10 cellular contexts compared by ENCODE assay signal in genomic region chr6:35668096-35668495, GRCh38. TPM values are rescaled to one million over a fixed set of nuclear protein-coding genes. Genes with fewer than 3 reads are reported as not detected.
DNase-seq lines count a peak whose midpoint lies in the region; ATAC-seq, FAIRE-seq and TF ChIP-seq lines count a peak whose summit lies in the region.
"Had no signal": no experiment of that assay in that cellular context is flagged by ENCODE, and none has a peak within 500 bp of the region (broad histone marks: within the 10 kb centered on the region; RNA-seq: fewer than 3 reads in every experiment).

No MANE protein-coding gene starts in this region.

- peak overlapping the region in 4 of 10 experiments; percentile 21 to 42 (median 36); a peak in 7 of 20 replicates for H3K4me3 ChIP-seq in BLaER1 treated with 17β-estradiol and CSF1 and Interleukin-3, amounts not matched to agents 10 nM and 100 nM
- H3K4me3 ChIP-seq in GM12878 = peak overlapping the region; percentile 58

- no peaks in the 10 kb centered on the region for H3K27me3 ChIP-seq in BLaER1 treated with 17β-estradiol and CSF1 and Interleukin-3, amounts not matched to agents 10 nM and 100 nM
- H3K27me3 ChIP-seq in GM12878 (replicated peaks in 1 of 2; ENCODE audit: control insufficient read depth in 2 of 2, insufficient read depth in 2 of 2, low read length in 1 of 2) = no peaks in the 10 kb centered on the region
- H3K27me3 ChIP-seq: stomach had no signal

- in situ Hi-C loops in GM12878 (cut with MboI) = no loop called here

- peaks cover 0 to 15% (median 0%) of the 10 kb centered on the region in 11 experiments; a peak in 7 of 22 replicates for H4K20me1 ChIP-seq in BLaER1 treated with 17β-estradiol and CSF1 and Interleukin-3, amounts not matched to agents 10 nM and 100 nM
- H4K20me1 ChIP-seq in GM12878 (ENCODE audit: control insufficient read depth, insufficient read depth) = no peaks in the 10 kb centered on the region

- SMC1A ChIA-PET in GM12878 (lab: Charles Lee; ENCODE audit: uncharacterized antibody, unreplicated experiment) = interaction anchor here (1.2 to 4.9 kb wide), 9 partner anchors 13 to 77 kb away, joined by 3 to 69 read pairs (median 8); partner anchors contain the start of gene ARMC12

- no peaks in the 10 kb centered on the region for H3K9me3 Mint-ChIP-seq in HFFc6
- H3K9me3 Mint-ChIP-seq in natural killer cell = no peaks in the 10 kb centered on the region

- RAD21 ChIA-PET in GM12878 (lab: Charles Lee; ENCODE audit: unreplicated experiment) = interaction anchor here (1.8 to 3.0 kb wide), 6 partner anchors 10 to 64 kb away, joined by 5 to 22 read pairs (median 11); no protein-coding TSS in a partner anchor

- TF ChIP-seq POLR2A in GM12878 (IDR thresholded peaks at IDR 0.05; ENCODE audit: low read depth, low read length) = no peak

- TF ChIP-seq CTCF in HFFc6 (IDR thresholded peaks at IDR 0.05) (no peak), GM12878 (IDR thresholded peaks at IDR 0.05 in 2 of 3, conservative IDR thresholded peaks at IDR 0.05 in 1 of 3; ENCODE audit: control insufficient read depth in 2 of 3, extremely low read depth in 1 of 3, insufficient read depth in 1 of 3, low read depth in 3 of 3, low read length in 3 of 3) (no peak), natural killer cell (IDR thresholded peaks at IDR 0.05) (no peak)

- H3K27ac ChIP-seq in BLaER1 treated with 17β-estradiol and CSF1 and Interleukin-3, amounts not matched to agents 10 nM and 100 nM = peak overlapping the region; percentile 68 to 86 (median 83)
- peak overlapping the region; percentile 89 for H3K27ac ChIP-seq in GM12878 (ENCODE audit: control insufficient read depth, insufficient read depth)

- H2AFZ ChIP-seq in GM12878 (ENCODE audit: control insufficient read depth, low read depth, low read length) = peak overlapping the region; percentile 50

- H3K36me3 ChIP-seq in BLaER1 treated with 17β-estradiol and CSF1 and Interleukin-3, amounts not matched to agents 10 nM and 100 nM = peaks cover 0 to 16% (median 0%) of the 10 kb centered on the region in 11 experiments; a peak in 4 of 22 replicates
- no peaks in the 10 kb centered on the region; a peak in 1 of 4 replicates for H3K36me3 ChIP-seq in GM12878 (ENCODE audit: control insufficient read depth in 2 of 2, insufficient read depth in 2 of 2, low read length in 1 of 2)

- ATAC-seq in GM12878 (no peak), natural killer cell (no peak)

- peaks cover 25% of the 10 kb centered on the region for H3K4me1 Mint-ChIP-seq in HFFc6 (ENCODE audit: low read depth)
- peaks cover 21 to 28% of the 10 kb centered on the region in 2 donors for H3K4me1 Mint-ChIP-seq in natural killer cell

- peak overlapping the region; percentile 61 to 99 (median 83) for H3K4me2 ChIP-seq in BLaER1 treated with 17β-estradiol and CSF1 and Interleukin-3, amounts not matched to agents 10 nM and 100 nM
- peak overlapping the region; percentile 87 for H3K4me2 ChIP-seq in GM12878 (ENCODE audit: control insufficient read depth, insufficient read depth)

- CTCF ChIA-PET in GM12878 (lab: Yijun Ruan, JAX) = interaction anchor here (0.6 to 8.6 kb wide), 6 partner anchors 9 to 76 kb away, joined by 3 to 54 read pairs (median 10); partner anchors contain the start of gene ARMC12

- no peak for TF ChIP-seq RAD21 in GM12878 (IDR thresholded peaks at IDR 0.05; ENCODE audit: insufficient read depth, low read depth, low read length)

- H3K27me3 Mint-ChIP-seq in HFFc6 (ENCODE audit: insufficient read depth) (no peaks in the 10 kb centered on the region), natural killer cell (ENCODE audit: low read depth in 2 of 2) (no peaks in the 10 kb centered on the region)

- 65% methylated on average over 2 of the region's 2 CpGs for WGBS in GM12878 (ENCODE audit: insufficient coverage, insufficient replicate concordance, low lambda C conversion rate, missing lambda C conversion rate)

- no peak for FAIRE-seq in GM12878 (lab: Jason Lieb, UNC)

- H3K4me3 Mint-ChIP-seq in HFFc6 (peak overlapping the region; percentile 83; the same call in 1 of the 2 replicates), natural killer cell (peak overlapping the region; percentile 69)

- DNase-seq in HFFc6 (no peak), GM12878 (ENCODE audit: low read depth, low spot score) (no peak), natural killer cell (no peak), NCI-H69 (lab: John Stamatoyannopoulos, UW) (no peak), nucleus accumbens (lab: John Stamatoyannopoulos, UW) (no peak), NCI-H82 (lab: John Stamatoyannopoulos, UW) (no peak), SIG-M5 (lab: John Stamatoyannopoulos, UW) (no peak)
- DNase-seq: NCI-H1092, stomach had no signal

- H3K9me3 ChIP-seq in BLaER1 treated with 17β-estradiol and CSF1 and Interleukin-3, amounts not matched to agents 10 nM and 100 nM (replicated peaks in 1 of 11) = peaks cover 0 to 6% (median 0%) of the 10 kb centered on the region in 11 experiments; a peak in 2 of 22 replicates
- H3K9me3 ChIP-seq in GM12878 (replicated peaks; ENCODE audit: control insufficient read depth, insufficient read depth, low read length) = no peaks in the 10 kb centered on the region
- H3K9me3 ChIP-seq: stomach had no signal

- POLR2A ChIA-PET in GM12878 (lab: Charles Lee) = interaction anchor here (1.1 to 4.7 kb wide), 3 partner anchors 13 to 66 kb away, joined by 3 to 40 read pairs (median 4); partner anchors contain the start of gene FKBP5

- no peak for TF ChIP-seq EP300 in GM12878 (IDR thresholded peaks at IDR 0.05; ENCODE audit: borderline replicate concordance in 1 of 2, control insufficient read depth in 1 of 2, low read depth in 2 of 2, low read length in 2 of 2)

- H3K4me1 ChIP-seq in BLaER1 treated with 17β-estradiol and CSF1 and Interleukin-3, amounts not matched to agents 10 nM and 100 nM = peaks cover 49 to 80% (median 66%) of the 10 kb centered on the region in 10 experiments
- peaks cover 20% of the 10 kb centered on the region for H3K4me1 ChIP-seq in GM12878 (ENCODE audit: control insufficient read depth, insufficient read depth, low read length)

- intact Hi-C loops in GM12878 (cut with micrococcal nuclease; ENCODE audit: unreplicated experiment) = loop anchor here (5.0 kb wide), 1 partner anchor 69 kb away; the partner anchor contains the start of gene ARMC12
- intact Hi-C loops in natural killer cell (cut with micrococcal nuclease) = loop anchor here (2.0 to 5.0 kb wide), 2 partner anchors 21 to 59 kb away; partner anchors contain the start of gene FKBP5

- H3K9ac ChIP-seq in BLaER1 treated with 17β-estradiol and CSF1 and Interleukin-3, amounts not matched to agents 10 nM and 100 nM = peak overlapping the region; percentile 53 to 78 (median 68); a peak in 21 of 22 replicates
- peak overlapping the region; percentile 76 for H3K9ac ChIP-seq in GM12878 (ENCODE audit: control insufficient read depth, insufficient read depth, low read length)

- BruUV-seq in GM12878 (replicated peaks; lab: Mats Ljungman, UMichigan) = no TSS peak

- H3K27ac Mint-ChIP-seq in HFFc6 (peak overlapping the region; percentile 97), natural killer cell (peak overlapping the region; percentile 85 to 90)

- H3K79me2 ChIP-seq in GM12878 (ENCODE audit: control insufficient read depth, insufficient read depth, low read length) = peaks cover 73% of the 10 kb centered on the region

- H3K36me3 Mint-ChIP-seq in HFFc6 (ENCODE audit: low read depth) = no peaks in the 10 kb centered on the region
- no peaks in the 10 kb centered on the region for H3K36me3 Mint-ChIP-seq in natural killer cell

TF ChIP-seq in GM12878, 131 proteins besides CTCF, POLR2A, EP300 and RAD21 (continues in another document):
- TF ChIP-seq STAT3 (IDR thresholded peaks at IDR 0.05; ENCODE audit: low read depth, low read length) = no peak

RNA-seq across cellular contexts. Expression of gene FKBP5, which starts 20.6 kb away (rescaled TPM):
- total RNA-seq in HFFc6 (2021; fragmentation: NEBNext Ultra II Directional; extraction: Animal tissue kit (Norgen Biotek cat#: 25700)) = 10 to 100 TPM in 5 of 6 experiments, 1 to 10 TPM in 1; 7.6 to 12.9 (median 11.8) TPM
- total RNA-seq in GM12878 (2013; cell fraction: nucleolus; rRNA removed) = 45.6 and 48.8 TPM in 2 replicates
- total RNA-seq in GM12878 (2014; rRNA removed) = 60.3 and 67.8 TPM in 2 replicates
- total RNA-seq in GM12878 (2014; rRNA removed; fragmentation: Illumina TruSeq; extraction: Trizol) = 44.7 and 46.2 TPM in 2 replicates
- total RNA-seq in GM12878 (2021) = 81.2 and 82.8 TPM in 2 replicates
- 27.6 TPM for polyA plus RNA-seq in GM12878 (2011; ENCODE audit: low read depth)
- 64.1 and 65.0 TPM in 2 replicates for polyA plus RNA-seq in GM12878 (2011; rRNA removed)
- polyA plus RNA-seq in GM12878 (2011; cell fraction: cytosol; rRNA removed) = 26.7 and 37.5 TPM in 2 replicates
- 19.4 and 28.0 TPM in 2 replicates for polyA plus RNA-seq in GM12878 (2011; cell fraction: nucleus; rRNA removed)
- 29.6 and 33.1 TPM in 2 replicates for polyA plus RNA-seq in GM12878 (2012)
- 123 and 153 TPM in 2 replicates for polyA plus RNA-seq in GM12878 (2014; fragmentation: Illumina TruSeq; extraction: Trizol)
- polyA plus RNA-seq in GM12878 (2014; fragmentation: Nextera tagmentation; extraction: Ambion mirVana) = 10 to 100 TPM; 29.0 to 33.5 TPM
- 54.7 and 60.5 TPM in 2 replicates for polyA plus RNA-seq in GM12878 (2014; rRNA removed)
- polyA plus RNA-seq in GM12878 (2016; fragmentation: Nextera tagmentation; extraction: Ambion mirVana) = 100 to 1,000 TPM; 121 to 122 TPM
- polyA minus RNA-seq in GM12878 (2011; rRNA and poly(A)+ RNA removed) = 27.7 and 34.5 TPM in 2 replicates
- 14.0 and 18.9 TPM in 2 replicates for polyA minus RNA-seq in GM12878 (2011; cell fraction: cytosol; rRNA and poly(A)+ RNA removed)
- 8.8 and 15.2 TPM in 2 replicates for polyA minus RNA-seq in GM12878 (2011; cell fraction: nucleus; rRNA and poly(A)+ RNA removed)
- total RNA-seq in natural killer cell = 10 to 100 TPM; 15.5 to 30.2 (median 27.3) TPM
